ENCODE assay signal across 1 cellular context in genomic region chr22:20979940-20980453, GRCh38.
TF ChIP-seq lines count a peak whose summit lies in the region.

No MANE protein-coding gene starts in this region.

TF ChIP-seq in HepG2, 621 proteins besides CTCF, POLR2A, EP300 and RAD21 (continued from another document and continues in another):
- TF ChIP-seq, protein P1, sequence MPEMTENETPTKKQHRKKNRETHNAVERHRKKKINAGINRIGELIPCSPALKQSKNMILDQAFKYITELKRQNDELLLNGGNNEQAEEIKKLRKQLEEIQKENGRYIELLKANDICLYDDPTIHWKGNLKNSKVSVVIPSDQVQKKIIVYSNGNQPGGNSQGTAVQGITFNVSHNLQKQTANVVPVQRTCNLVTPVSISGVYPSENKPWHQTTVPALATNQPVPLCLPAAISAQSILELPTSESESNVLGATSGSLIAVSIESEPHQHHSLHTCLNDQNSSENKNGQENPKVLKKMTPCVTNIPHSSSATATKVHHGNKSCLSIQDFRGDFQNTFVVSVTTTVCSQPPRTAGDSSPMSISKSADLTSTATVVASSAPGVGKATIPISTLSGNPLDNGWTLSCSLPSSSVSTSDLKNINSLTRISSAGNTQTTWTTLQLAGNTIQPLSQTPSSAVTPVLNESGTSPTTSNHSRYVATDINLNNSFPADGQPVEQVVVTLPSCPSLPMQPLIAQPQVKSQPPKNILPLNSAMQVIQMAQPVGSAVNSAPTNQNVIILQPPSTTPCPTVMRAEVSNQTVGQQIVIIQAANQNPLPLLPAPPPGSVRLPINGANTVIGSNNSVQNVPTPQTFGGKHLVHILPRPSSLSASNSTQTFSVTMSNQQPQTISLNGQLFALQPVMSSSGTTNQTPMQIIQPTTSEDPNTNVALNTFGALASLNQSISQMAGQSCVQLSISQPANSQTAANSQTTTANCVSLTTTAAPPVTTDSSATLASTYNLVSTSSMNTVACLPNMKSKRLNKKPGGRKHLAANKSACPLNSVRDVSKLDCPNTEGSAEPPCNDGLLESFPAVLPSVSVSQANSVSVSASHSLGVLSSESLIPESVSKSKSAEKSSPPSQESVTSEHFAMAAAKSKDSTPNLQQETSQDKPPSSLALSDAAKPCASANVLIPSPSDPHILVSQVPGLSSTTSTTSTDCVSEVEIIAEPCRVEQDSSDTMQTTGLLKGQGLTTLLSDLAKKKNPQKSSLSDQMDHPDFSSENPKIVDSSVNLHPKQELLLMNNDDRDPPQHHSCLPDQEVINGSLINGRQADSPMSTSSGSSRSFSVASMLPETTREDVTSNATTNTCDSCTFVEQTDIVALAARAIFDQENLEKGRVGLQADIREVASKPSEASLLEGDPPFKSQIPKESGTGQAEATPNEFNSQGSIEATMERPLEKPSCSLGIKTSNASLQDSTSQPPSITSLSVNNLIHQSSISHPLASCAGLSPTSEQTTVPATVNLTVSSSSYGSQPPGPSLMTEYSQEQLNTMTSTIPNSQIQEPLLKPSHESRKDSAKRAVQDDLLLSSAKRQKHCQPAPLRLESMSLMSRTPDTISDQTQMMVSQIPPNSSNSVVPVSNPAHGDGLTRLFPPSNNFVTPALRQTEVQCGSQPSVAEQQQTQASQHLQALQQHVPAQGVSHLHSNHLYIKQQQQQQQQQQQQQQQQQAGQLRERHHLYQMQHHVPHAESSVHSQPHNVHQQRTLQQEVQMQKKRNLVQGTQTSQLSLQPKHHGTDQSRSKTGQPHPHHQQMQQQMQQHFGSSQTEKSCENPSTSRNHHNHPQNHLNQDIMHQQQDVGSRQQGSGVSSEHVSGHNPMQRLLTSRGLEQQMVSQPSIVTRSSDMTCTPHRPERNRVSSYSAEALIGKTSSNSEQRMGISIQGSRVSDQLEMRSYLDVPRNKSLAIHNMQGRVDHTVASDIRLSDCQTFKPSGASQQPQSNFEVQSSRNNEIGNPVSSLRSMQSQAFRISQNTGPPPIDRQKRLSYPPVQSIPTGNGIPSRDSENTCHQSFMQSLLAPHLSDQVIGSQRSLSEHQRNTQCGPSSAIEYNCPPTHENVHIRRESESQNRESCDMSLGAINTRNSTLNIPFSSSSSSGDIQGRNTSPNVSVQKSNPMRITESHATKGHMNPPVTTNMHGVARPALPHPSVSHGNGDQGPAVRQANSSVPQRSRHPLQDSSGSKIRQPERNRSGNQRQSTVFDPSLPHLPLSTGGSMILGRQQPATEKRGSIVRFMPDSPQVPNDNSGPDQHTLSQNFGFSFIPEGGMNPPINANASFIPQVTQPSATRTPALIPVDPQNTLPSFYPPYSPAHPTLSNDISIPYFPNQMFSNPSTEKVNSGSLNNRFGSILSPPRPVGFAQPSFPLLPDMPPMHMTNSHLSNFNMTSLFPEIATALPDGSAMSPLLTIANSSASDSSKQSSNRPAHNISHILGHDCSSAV (CRISPR knock-in tag; IDR thresholded peaks at IDR 0.05; ENCODE audit: borderline replicate concordance), result no peak
- no peak for TF ChIP-seq RXRA (CRISPR knock-in tag; IDR thresholded peaks at IDR 0.05)
- TF ChIP-seq TSC22D2 (CRISPR knock-in tag; IDR thresholded peaks at IDR 0.05; ENCODE audit: borderline replicate concordance), result 0 out of 2 replicates have a peak, but pooled peaks have one; percentile 53
- 0 out of 2 replicates have a peak, but pooled peaks have one; percentile 50 for TF ChIP-seq CSRNP1 (CRISPR knock-in tag; IDR thresholded peaks at IDR 0.05)
- 0 out of 2 replicates have a peak, but pooled peaks have one; percentile 39 for TF ChIP-seq REPIN1 (CRISPR knock-in tag; IDR thresholded peaks at IDR 0.05; ENCODE audit: borderline replicate concordance, low read depth)
- 0 out of 2 replicates have a peak, but pooled peaks have one; percentile 27 for TF ChIP-seq MIXL1 (CRISPR knock-in tag; IDR thresholded peaks at IDR 0.05)
- TF ChIP-seq ZNF207 (IDR thresholded peaks at IDR 0.05; ENCODE audit: borderline replicate concordance), result no peak
- TF ChIP-seq RFX3 (CRISPR knock-in tag; IDR thresholded peaks at IDR 0.05), result no peak
- TF ChIP-seq CERS6 (CRISPR knock-in tag; IDR thresholded peaks at IDR 0.05), result no peak
- TF ChIP-seq ZNF414 (CRISPR knock-in tag; IDR thresholded peaks at IDR 0.05), result peak; percentile 91
- no peak for TF ChIP-seq ZNF549 (CRISPR knock-in tag; IDR thresholded peaks at IDR 0.05)
- TF ChIP-seq TBX2 (CRISPR knock-in tag; IDR thresholded peaks at IDR 0.05; ENCODE audit: borderline replicate concordance), result peak; percentile 81; the same call in 1 of the 2 replicates
- TF ChIP-seq ZNF337 (CRISPR knock-in tag; IDR thresholded peaks at IDR 0.05; ENCODE audit: borderline replicate concordance, low read depth), result no peak
- TF ChIP-seq ZNF543 (CRISPR knock-in tag; IDR thresholded peaks at IDR 0.05), result no peak
- peak; percentile 55; the same call in 1 of the 2 replicates for TF ChIP-seq HNF4G (IDR thresholded peaks at IDR 0.05; ENCODE audit: borderline replicate concordance, low read depth, low read length)
- peak; percentile 81; the same call in 1 of the 2 replicates for TF ChIP-seq HNF4G (CRISPR knock-in tag; IDR thresholded peaks at IDR 0.05; ENCODE audit: borderline replicate concordance, low read depth)
- peak; percentile 74; the same call in 1 of the 2 replicates for TF ChIP-seq ZBTB4 (CRISPR knock-in tag; IDR thresholded peaks at IDR 0.05; ENCODE audit: borderline replicate concordance)
- TF ChIP-seq, protein P2, sequence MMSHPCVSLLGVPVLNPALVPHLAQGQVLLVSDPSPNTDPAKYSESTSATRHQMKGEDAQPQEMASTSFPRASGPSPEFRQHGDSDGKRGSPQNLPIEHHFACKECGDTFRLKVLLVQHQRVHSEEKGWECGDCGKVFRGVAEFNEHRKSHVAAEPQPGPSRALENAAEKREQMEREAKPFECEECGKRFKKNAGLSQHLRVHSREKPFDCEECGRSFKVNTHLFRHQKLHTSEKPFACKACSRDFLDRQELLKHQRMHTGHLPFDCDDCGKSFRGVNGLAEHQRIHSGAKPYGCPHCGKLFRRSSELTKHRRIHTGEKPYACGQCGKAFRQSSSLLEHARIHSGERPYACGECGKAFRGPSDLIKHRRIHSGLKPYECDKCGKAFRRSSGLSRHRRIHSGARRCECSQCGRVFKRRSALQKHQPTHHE (CRISPR knock-in tag; IDR thresholded peaks at IDR 0.05; ENCODE audit: borderline replicate concordance), result peak; percentile 56; the same call in 1 of the 2 replicates
- peak; percentile 96 for TF ChIP-seq ETV5 (CRISPR knock-in tag; IDR thresholded peaks at IDR 0.05; ENCODE audit: borderline replicate concordance)
- peak; percentile 57 for TF ChIP-seq FOXC1 (CRISPR knock-in tag; IDR thresholded peaks at IDR 0.05; ENCODE audit: borderline replicate concordance)
- no peak for TF ChIP-seq BCLAF1 (IDR thresholded peaks at IDR 0.05)
- no peak for TF ChIP-seq TRAFD1 (CRISPR knock-in tag; IDR thresholded peaks at IDR 0.05; ENCODE audit: borderline replicate concordance)
- peak; percentile 77; the same call in 1 of the 2 replicates for TF ChIP-seq ZNF792 (CRISPR knock-in tag; IDR thresholded peaks at IDR 0.05)
- peak; percentile 75 for TF ChIP-seq SPEN (CRISPR knock-in tag; IDR thresholded peaks at IDR 0.05; ENCODE audit: low read depth)
- no peak for TF ChIP-seq RFX5 (IDR thresholded peaks at IDR 0.05; ENCODE audit: low read depth, low read length)
- TF ChIP-seq ZC3H4 (CRISPR knock-in tag; IDR thresholded peaks at IDR 0.05; ENCODE audit: borderline replicate concordance), result no peak
- TF ChIP-seq ZBTB39 (CRISPR knock-in tag; IDR thresholded peaks at IDR 0.05), result peak; percentile 58; the same call in 1 of the 2 replicates
- no peak for TF ChIP-seq SOX13 (IDR thresholded peaks at IDR 0.05)
- peak in 1 of 2 experiments; percentile 68; a peak in 2 of 4 replicates for TF ChIP-seq SOX13 (CRISPR knock-in tag; conservative IDR thresholded peaks at IDR 0.05 in 1 of 2, IDR thresholded peaks at IDR 0.05 in 1 of 2)
- TF ChIP-seq ZNF605 (CRISPR knock-in tag; IDR thresholded peaks at IDR 0.05), result peak; percentile 38; the same call in 1 of the 2 replicates
- TF ChIP-seq SAP130 (CRISPR knock-in tag; IDR thresholded peaks at IDR 0.05; ENCODE audit: low read depth), result peak; percentile 79
- TF ChIP-seq MED1 (CRISPR knock-in tag; IDR thresholded peaks at IDR 0.05), result peak; percentile 80
